ENCODE assay signal across 11 cellular contexts in genomic region chr16:24776486-24777220, GRCh38. TPM values are rescaled to one million over a fixed set of nuclear protein-coding genes. Genes with fewer than 3 reads are reported as not detected.
A peak's percentile ranks its signal among the peaks of the same experiment; 100 is the strongest.
DNase-seq lines count a peak whose midpoint lies in the region; ATAC-seq and TF ChIP-seq lines count a peak whose summit lies in the region.
"Had no signal": no experiment of that assay in that cellular context is flagged by ENCODE, and none has a peak within 500 bp of the region (broad histone marks: within the 10 kb centered on the region; RNA-seq: fewer than 3 reads in every experiment).

No MANE protein-coding gene starts in this region.

- TF ChIP-seq CTCF in lower leg skin (IDR thresholded peaks at IDR 0.05), result no peak

- intact Hi-C loops in activated CD4-positive, alpha-beta T cell treated with anti-CD3 and anti-CD28 coated beads for 36 hours (cut with DNase I, micrococcal nuclease), result no loop called here
- intact Hi-C loops in lower leg skin (cut with DNase I; ENCODE audit: low total_unique reads), result no loop called here
- intact Hi-C loops in activated T-helper 2 cell treated with anti-CD3 and anti-CD28 coated beads, Interferon-gamma antibody, Interleukin-2, Interleukin-4, amounts not matched to agents 10 μg/mL and 5 μg/mL and 100 μg/mL, durations not matched to agents 14 hours and 24 hours and 36 hours (cut with micrococcal nuclease), result no loop called here

- POLR2A ChIA-PET in activated CD4-positive, alpha-beta T cell treated with anti-CD3 and anti-CD28 coated beads for 36 hours (lab: Charles Lee), result no interaction called here

- no peak for DNase-seq in activated CD4-positive, alpha-beta T cell treated with anti-CD3 and anti-CD28 coated beads for 36 hours
- no peak for DNase-seq in activated CD4-positive, alpha-beta T cell treated with anti-CD3 and anti-CD28 coated beads, Interleukin-2, amount 50 U/mL, for 4 hours
- DNase-seq in dermis blood vessel endothelial cell (peak; percentile 22), substantia nigra (lab: John Stamatoyannopoulos, UW) (peak in 29 of 49 donors; percentile 1 to 53 (median 12)), T1000 (lab: John Stamatoyannopoulos, UW) (no peak), lower leg skin (ENCODE audit: low spot score in 2 of 2) (no peak)
- no peak for DNase-seq in activated T-helper 2 cell treated with anti-CD3 and anti-CD28 coated beads, Interferon-gamma antibody, Interleukin-2, Interleukin-4, amounts not matched to agents 10 μg/mL and 5 μg/mL and 100 μg/mL, durations not matched to agents 14 hours and 24 hours and 36 hours (ENCODE audit: low spot score)
- DNase-seq: activated CD4-positive, alpha-beta memory T cell treated with anti-CD3 and anti-CD28 coated beads for 36 hours; NCI-H2081 treated with DMSO at 0.1 percent for 48 hours had no signal

- TF ChIP-seq POLR2A in lower leg skin (IDR thresholded peaks at IDR 0.05), result no peak

- 45 to 51% methylated on average over 12 of the region's 12 CpGs for WGBS in lower leg skin, 2 donors

- peaks cover 26% of the 10 kb centered on the region for H3K4me1 Mint-ChIP-seq in activated CD4-positive, alpha-beta T cell treated with anti-CD3 and anti-CD28 coated beads for 36 hours
- H3K4me1 Mint-ChIP-seq in activated T-helper 2 cell treated with anti-CD3 and anti-CD28 coated beads, Interferon-gamma antibody, Interleukin-2, Interleukin-4, amounts not matched to agents 10 μg/mL and 5 μg/mL and 100 μg/mL, durations not matched to agents 14 hours and 24 hours and 36 hours (ENCODE audit: low read depth), result peaks cover 6% of the 10 kb centered on the region

- H3K9me3 Mint-ChIP-seq in activated CD4-positive, alpha-beta T cell treated with anti-CD3 and anti-CD28 coated beads for 36 hours (ENCODE audit: low read depth), result no peaks in the 10 kb centered on the region
- H3K9me3 Mint-ChIP-seq in activated T-helper 2 cell treated with anti-CD3 and anti-CD28 coated beads, Interferon-gamma antibody, Interleukin-2, Interleukin-4, amounts not matched to agents 10 μg/mL and 5 μg/mL and 100 μg/mL, durations not matched to agents 14 hours and 24 hours and 36 hours, result no peaks in the 10 kb centered on the region
- H3K9me3 Mint-ChIP-seq: activated CD4-positive, alpha-beta memory T cell treated with anti-CD3 and anti-CD28 coated beads for 36 hours had no signal

- H3K27ac ChIP-seq in layer of hippocampus (ENCODE audit: low read depth, low read length) (peak overlapping the region; percentile 8), substantia nigra (ENCODE audit: low read depth, low read length, poor library complexity, severe bottlenecking) (peak overlapping the region; percentile 23)
- H3K27ac ChIP-seq: parathyroid adenoma had no signal

- H3K4me3 ChIP-seq in lower leg skin (ENCODE audit: low read depth, poor library complexity, severe bottlenecking), result no peak overlapping the region

- H3K4me3 Mint-ChIP-seq in activated CD4-positive, alpha-beta T cell treated with anti-CD3 and anti-CD28 coated beads for 36 hours, result no peak overlapping the region
- H3K4me3 Mint-ChIP-seq in activated T-helper 2 cell treated with anti-CD3 and anti-CD28 coated beads, Interferon-gamma antibody, Interleukin-2, Interleukin-4, amounts not matched to agents 10 μg/mL and 5 μg/mL and 100 μg/mL, durations not matched to agents 14 hours and 24 hours and 36 hours (ENCODE audit: low read depth), result no peak overlapping the region
- H3K4me3 Mint-ChIP-seq: activated CD4-positive, alpha-beta memory T cell treated with anti-CD3 and anti-CD28 coated beads for 36 hours had no signal

- CTCF ChIA-PET in activated CD4-positive, alpha-beta T cell treated with anti-CD3 and anti-CD28 coated beads for 36 hours (lab: Charles Lee), result interaction anchor here (0.8 to 1.6 kb wide), 3 partner anchors 19 to 260 kb away, joined by 3 read pairs; no protein-coding TSS in a partner anchor

- H3K27ac Mint-ChIP-seq in activated CD4-positive, alpha-beta T cell treated with anti-CD3 and anti-CD28 coated beads for 36 hours, result peak overlapping the region; percentile 39
- no peak overlapping the region for H3K27ac Mint-ChIP-seq in activated T-helper 2 cell treated with anti-CD3 and anti-CD28 coated beads, Interferon-gamma antibody, Interleukin-2, Interleukin-4, amounts not matched to agents 10 μg/mL and 5 μg/mL and 100 μg/mL, durations not matched to agents 14 hours and 24 hours and 36 hours
- H3K27ac Mint-ChIP-seq: activated CD4-positive, alpha-beta memory T cell treated with anti-CD3 and anti-CD28 coated beads for 36 hours had no signal

- no peaks in the 10 kb centered on the region for H3K27me3 ChIP-seq in layer of hippocampus (ENCODE audit: control insufficient read depth, insufficient read depth, low read length)

- no peak for ATAC-seq in activated CD4-positive, alpha-beta T cell treated with anti-CD3 and anti-CD28 coated beads for 36 hours

- H3K27me3 Mint-ChIP-seq in activated CD4-positive, alpha-beta T cell treated with anti-CD3 and anti-CD28 coated beads for 36 hours, result no peaks in the 10 kb centered on the region
- H3K27me3 Mint-ChIP-seq in activated T-helper 2 cell treated with anti-CD3 and anti-CD28 coated beads, Interferon-gamma antibody, Interleukin-2, Interleukin-4, amounts not matched to agents 10 μg/mL and 5 μg/mL and 100 μg/mL, durations not matched to agents 14 hours and 24 hours and 36 hours (ENCODE audit: low read depth), result no peaks in the 10 kb centered on the region
- H3K27me3 Mint-ChIP-seq: activated CD4-positive, alpha-beta memory T cell treated with anti-CD3 and anti-CD28 coated beads for 36 hours had no signal

- H3K36me3 Mint-ChIP-seq in activated CD4-positive, alpha-beta T cell treated with anti-CD3 and anti-CD28 coated beads for 36 hours (ENCODE audit: low read depth), result peaks cover 43% of the 10 kb centered on the region
- peaks cover 71% of the 10 kb centered on the region for H3K36me3 Mint-ChIP-seq in activated T-helper 2 cell treated with anti-CD3 and anti-CD28 coated beads, Interferon-gamma antibody, Interleukin-2, Interleukin-4, amounts not matched to agents 10 μg/mL and 5 μg/mL and 100 μg/mL, durations not matched to agents 14 hours and 24 hours and 36 hours (ENCODE audit: low read depth)

RNA-seq across cellular contexts. Expression of gene TNRC6A, which starts 47.2 kb away (rescaled TPM):
- 10 to 100 TPM; 34.6 to 46.1 TPM for total RNA-seq in activated CD4-positive, alpha-beta T cell treated with anti-CD3 and anti-CD28 coated beads for 36 hours
- total RNA-seq in dermis blood vessel endothelial cell (31.4 and 47.1 TPM in 2 replicates), lower leg skin (10 to 100 TPM; 25.9 to 55.6 (median 30.1) TPM)
- 47.3 and 50.3 TPM in 2 replicates for total RNA-seq in activated T-helper 2 cell treated with anti-CD3 and anti-CD28 coated beads, Interferon-gamma antibody, Interleukin-2, Interleukin-4, amounts not matched to agents 10 μg/mL and 5 μg/mL and 100 μg/mL, durations not matched to agents 14 hours and 24 hours and 36 hours

Comparison
In these comparisons a context has a peak if more than half of its experiments do, and no peak if none do; other contexts are left out.
1. DNase-seq: peak in dermis blood vessel endothelial cell (single experiment) and substantia nigra (29 of 49); none in activated CD4-positive, alpha-beta T cell treated with anti-CD3 and anti-CD28 coated beads for 36 hours (single experiment), activated CD4-positive, alpha-beta T cell treated with anti-CD3 and anti-CD28 coated beads, Interleukin-2, amount 50 U/mL, for 4 hours (0 of 2), T1000 (single experiment), lower leg skin (0 of 2) and activated T-helper 2 cell treated with anti-CD3 and anti-CD28 coated beads, Interferon-gamma antibody, Interleukin-2, Interleukin-4, amounts not matched to agents 10 μg/mL and 5 μg/mL and 100 μg/mL, durations not matched to agents 14 hours and 24 hours and 36 hours (single experiment).